In the genomic region with DNA sequence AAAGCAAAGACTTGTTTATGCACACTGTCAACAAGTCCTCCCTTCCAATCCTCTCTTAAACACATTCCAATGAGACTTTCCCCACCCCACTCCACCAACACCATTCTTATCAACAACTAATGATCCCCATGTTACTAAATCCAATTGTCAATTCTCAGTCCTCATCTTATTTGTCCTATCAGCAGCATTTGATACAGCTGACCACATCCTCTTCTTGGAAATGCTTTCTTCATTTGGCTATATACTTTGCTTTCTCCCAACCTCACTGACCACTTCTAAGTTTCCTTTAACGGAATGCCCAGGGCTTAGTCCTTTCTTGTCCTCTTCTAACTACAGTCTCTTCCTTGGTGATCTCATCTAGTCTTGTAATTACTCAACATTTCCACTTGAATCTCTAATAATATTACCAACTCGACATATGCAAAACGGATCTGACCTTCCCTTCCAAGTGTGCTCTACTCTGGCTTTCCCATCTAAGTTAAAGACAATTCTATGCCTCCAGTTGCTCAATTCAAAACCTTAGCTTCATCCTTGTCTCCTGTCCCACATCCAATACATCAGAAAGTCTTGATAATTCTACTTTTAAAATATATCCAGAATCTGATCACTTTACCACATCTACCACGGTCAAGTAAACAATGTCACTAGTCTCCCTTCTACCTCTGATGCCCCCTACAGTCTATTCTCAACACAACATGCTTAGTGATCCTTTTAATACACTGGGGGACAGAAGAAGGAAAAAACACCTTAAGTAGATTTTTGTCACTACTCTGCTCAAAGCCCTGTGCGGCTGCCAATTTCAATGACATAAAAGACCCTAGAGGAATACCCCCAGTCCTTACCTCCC, we compare ENCODE assay signal across 8 cellular contexts. TPM values are rescaled to one million over a fixed set of nuclear protein-coding genes. Genes with fewer than 3 reads are reported as not detected.
DNase-seq lines count a peak whose midpoint lies in the region; TF ChIP-seq lines count a peak whose summit lies in the region.

No MANE protein-coding gene starts in this region.

- no peaks in the 10 kb centered on the region for H3K4me1 ChIP-seq in mesenchymal stem cell (ENCODE audit: control insufficient read depth, insufficient read depth, low read depth, low read length)

- no peaks in the 10 kb centered on the region for H3K4me1 Mint-ChIP-seq in HFFc6 (ENCODE audit: low read depth)

- H3K27me3 Mint-ChIP-seq in HFFc6 (ENCODE audit: insufficient read depth) = no peaks in the 10 kb centered on the region; the same call in none of the 2 replicates

- no peak overlapping the region for H4K8ac ChIP-seq in mesenchymal stem cell (ENCODE audit: low read length)

- H3K79me1 ChIP-seq in mesenchymal stem cell (replicated peaks; ENCODE audit: low read length, poor library complexity, severe bottlenecking) = no peaks in the 10 kb centered on the region

- H3K27me3 ChIP-seq in mesenchymal stem cell (ENCODE audit: control insufficient read depth in 1 of 2, insufficient read depth in 1 of 2, low read length in 2 of 2) = no peaks in the 10 kb centered on the region

- H2AK5ac ChIP-seq in mesenchymal stem cell (ENCODE audit: low read length, severe bottlenecking) = no peak overlapping the region

- no peak overlapping the region for H3K14ac ChIP-seq in mesenchymal stem cell (ENCODE audit: low read length in 2 of 2)

- H3K9me3 ChIP-seq in mesenchymal stem cell (ENCODE audit: control insufficient read depth, low read length) = no peaks in the 10 kb centered on the region

- H2BK5ac ChIP-seq in mesenchymal stem cell (ENCODE audit: low read depth, low read length, poor library complexity, severe bottlenecking) = no peak overlapping the region

- no peak overlapping the region for H2BK12ac ChIP-seq in mesenchymal stem cell (ENCODE audit: low read length in 2 of 2)

- H3K27ac ChIP-seq in mesenchymal stem cell (ENCODE audit: low read length, poor library complexity, severe bottlenecking) = no peak overlapping the region

- intact Hi-C loops in head of caudate nucleus (cut with DNase I) = no loop called here

- H3K27ac Mint-ChIP-seq in HFFc6 = no peak overlapping the region

- H3K9me3 Mint-ChIP-seq in HFFc6 = peaks cover 6% of the 10 kb centered on the region; the same call in 1 of the 2 replicates

- no peak overlapping the region for H3K9ac ChIP-seq in mesenchymal stem cell (ENCODE audit: low read length)

- H3K23ac ChIP-seq in mesenchymal stem cell (ENCODE audit: low read length in 2 of 2) = no peak overlapping the region

- no peaks in the 10 kb centered on the region; the same call in 1 of the 2 replicates for H3K36me3 Mint-ChIP-seq in HFFc6 (ENCODE audit: low read depth)

- no peaks in the 10 kb centered on the region for H3K36me3 ChIP-seq in mesenchymal stem cell (ENCODE audit: control insufficient read depth in 1 of 2, insufficient read depth in 2 of 2, low read depth in 1 of 2, low read length in 2 of 2)

- H3K18ac ChIP-seq in mesenchymal stem cell (ENCODE audit: low read depth in 1 of 2, low read length in 2 of 2) = no peak overlapping the region

- H3K4me3 Mint-ChIP-seq in HFFc6 = no peak overlapping the region

- no peak overlapping the region for H4K91ac ChIP-seq in mesenchymal stem cell (ENCODE audit: low read length)

- no peak overlapping the region for H2AFZ ChIP-seq in mesenchymal stem cell (ENCODE audit: low read depth, low read length)

- TF ChIP-seq CTCF in HFFc6 (IDR thresholded peaks at IDR 0.05) = peak; percentile 37

- H2BK15ac ChIP-seq in mesenchymal stem cell (ENCODE audit: low read depth, poor library complexity, severe bottlenecking) = no peak overlapping the region

- no peak overlapping the region for H3K4me2 ChIP-seq in mesenchymal stem cell (ENCODE audit: low read length, poor library complexity, severe bottlenecking)

- 91% methylated on average over 5 of the region's 5 CpGs for WGBS in mesenchymal stem cell

- H3K4me3 ChIP-seq in mesenchymal stem cell (ENCODE audit: insufficient read depth in 1 of 2, low read depth in 1 of 2, low read length in 2 of 2) = no peak overlapping the region

- DNase-seq in NCI-H82 (lab: John Stamatoyannopoulos, UW) = peak; percentile 10
- no peak for DNase-seq in NCI-H82 treated with DMSO at 0.1 percent for 48 hours (lab: John Stamatoyannopoulos, UW; ENCODE audit: unreplicated experiment)
- DNase-seq in HFFc6 = no peak
- DNase-seq in NCI-H69 (lab: John Stamatoyannopoulos, UW) = peak; percentile 15
- DNase-seq in mesenchymal stem cell = peak; percentile 47
- DNase-seq in head of caudate nucleus = no peak
- DNase-seq in NCI-H1092 treated with DMSO at 0.1 percent for 48 hours (lab: John Stamatoyannopoulos, UW) = no peak
- DNase-seq in NCI-H2227 treated with DMSO at 0.1 percent for 48 hours (lab: John Stamatoyannopoulos, UW) = no peak

- no peak overlapping the region for H2BK120ac ChIP-seq in mesenchymal stem cell (ENCODE audit: low read depth, low read length)

- no peak overlapping the region for H3K4ac ChIP-seq in mesenchymal stem cell (ENCODE audit: low read depth in 1 of 2, low read length in 2 of 2)

RNA-seq across cellular contexts. Expression of a gene that starts 25.5 kb away (rescaled TPM):
- total RNA-seq in HFFc6 (2021; fragmentation: NEBNext Ultra II Directional; extraction: Animal tissue kit (Norgen Biotek cat#: 25700)) = 10 to 100 TPM in 2 of 6 experiments, 1 to 10 TPM in 4; 8.2 to 11.0 (median 9.5) TPM
- polyA plus RNA-seq in mesenchymal stem cell (2013, experiment 1 of 2) = 6.8 TPM
- polyA plus RNA-seq in mesenchymal stem cell (2013, experiment 2 of 2) = 7.1 TPM

Comparison
In these comparisons a context has a peak if more than half of its experiments do, and no peak if none do; other contexts are left out.
1. DNase-seq: peak in NCI-H82 (single experiment), NCI-H69 (single experiment) and mesenchymal stem cell (single experiment); none in NCI-H82 treated with DMSO at 0.1 percent for 48 hours (single experiment), HFFc6 (single experiment), head of caudate nucleus (0 of 42), NCI-H1092 treated with DMSO at 0.1 percent for 48 hours (single experiment) and NCI-H2227 treated with DMSO at 0.1 percent for 48 hours (single experiment).